ENCODE assay signal across 21 cellular contexts in genomic region chr6:54991761-54992330, GRCh38.
"Had no signal": no experiment of that assay in that cellular context is flagged by ENCODE, and none has a peak within 500 bp of the region (broad histone marks: within the 10 kb centered on the region; RNA-seq: fewer than 3 reads in every experiment).

No MANE protein-coding gene starts in this region.

- H3K9me3 ChIP-seq: SJCRH30 had no signal

- H3K27me3 ChIP-seq: SJCRH30 had no signal

- DNase-seq: Kasumi-1, MM.1S, NCI-H1092 treated with DMSO at 0.1 percent for 48 hours, NCI-H1436, NCI-H187, NCI-H2029, NCI-H2081 treated with DMSO at 0.1 percent for 48 hours, NCI-H2171, NCI-H226, NCI-H446, NCI-H510A, NCI-H524 treated with DMSO at 0.1 percent for 48 hours, NCI-H69, NCI-H774, RPMI8226, SHP77 treated with DMSO at 0.1 percent for 48 hours, SJCRH30 had no signal

- H3K4me1 ChIP-seq: SJCRH30 had no signal

- ATAC-seq: K562, SK-N-SH treated with all-trans-retinoic acid at 6 μM for 48 hours had no signal

- H3K4me3 ChIP-seq: K562, SJCRH30 had no signal

- H3K36me3 ChIP-seq: SJCRH30 had no signal

- FAIRE-seq: K562, RCC 7860 had no signal

- H3K4me2 ChIP-seq: KMS-11 had no signal

- H3K9ac ChIP-seq: KMS-11 had no signal

- H3K27ac ChIP-seq: KMS-11, SJCRH30 had no signal
